13 cellular contexts compared by ENCODE assay signal in genomic region chr11:60184824-60185511, GRCh38. TPM values are rescaled to one million over a fixed set of nuclear protein-coding genes. Genes with fewer than 3 reads are reported as not detected.
DNase-seq lines count a peak whose midpoint lies in the region; ATAC-seq and FAIRE-seq lines count a peak whose summit lies in the region.
"Had no signal": no experiment of that assay in that cellular context is flagged by ENCODE, and none has a peak within 500 bp of the region (broad histone marks: within the 10 kb centered on the region; RNA-seq: fewer than 3 reads in every experiment).

No MANE protein-coding gene starts in this region.

- ATAC-seq in GM18519 (IDR thresholded peaks at IDR 0.05; ENCODE audit: low FRiP score, unreplicated experiment) (peak; percentile 53), HG02981 (IDR thresholded peaks at IDR 0.05; ENCODE audit: unreplicated experiment) (peak; percentile 68), sciatic nerve (peak; percentile 81), HG03097 (IDR thresholded peaks at IDR 0.05; ENCODE audit: low FRiP score, unreplicated experiment) (no peak), HG03460 (IDR thresholded peaks at IDR 0.05; ENCODE audit: unreplicated experiment) (no peak)
- ATAC-seq: CD8-positive, alpha-beta T cell; natural killer cell; T-helper 17 cell had no signal

- intact Hi-C loops in sciatic nerve (cut with DNase I): no loop called here

- DNase-seq in SKM-1 (lab: John Stamatoyannopoulos, UW; ENCODE audit: unreplicated experiment) (peak; percentile 26), sciatic nerve (ENCODE audit: low spot score) (no peak), NCI-H510A (lab: John Stamatoyannopoulos, UW) (no peak), RCC 7860 (ENCODE audit: low spot score) (no peak)
- DNase-seq: CD8-positive, alpha-beta T cell; natural killer cell; NCI-H1436; T-helper 17 cell had no signal

- FAIRE-seq in RCC 7860 (lab: Jason Lieb, UNC): no peak
- FAIRE-seq: HTR-8/SVneo had no signal

RNA-seq across cellular contexts. Expression of gene MS4A6A, which starts 2.1 kb away (rescaled TPM):
- 87.6 TPM for total RNA-seq in sciatic nerve
- total RNA-seq: CD8-positive, alpha-beta T cell had no signal

RNA-seq across cellular contexts. Expression of gene MS4A4E, which starts 58.0 kb away (rescaled TPM):
- total RNA-seq in sciatic nerve: 7.1 TPM
- total RNA-seq: CD8-positive, alpha-beta T cell had no signal

Comparison
In these comparisons a context has a peak if more than half of its experiments do, and no peak if none do; other contexts are left out.
1. ATAC-seq: peak in GM18519 (single experiment), HG02981 (single experiment) and sciatic nerve (single experiment); none in HG03097 (single experiment) and HG03460 (single experiment).